22 cellular contexts compared by ENCODE assay signal in genomic region chr11:122116591-122116990, GRCh38. TPM values are rescaled to one million over a fixed set of nuclear protein-coding genes. Genes with fewer than 3 reads are reported as not detected.
DNase-seq lines count a peak whose midpoint lies in the region; ATAC-seq and TF ChIP-seq lines count a peak whose summit lies in the region.
"Had no signal": no experiment of that assay in that cellular context is flagged by ENCODE, and none has a peak within 500 bp of the region (broad histone marks: within the 10 kb centered on the region; RNA-seq: fewer than 3 reads in every experiment).

No MANE protein-coding gene starts in this region.

- no peak overlapping the region for H3K4ac ChIP-seq in IMR-90 (ENCODE audit: low read depth, low read length)

- TF ChIP-seq CTCF in IMR-90 (conservative IDR thresholded peaks at IDR 0.05; ENCODE audit: low read depth, low read length): no peak
- TF ChIP-seq CTCF in brain microvascular endothelial cell (IDR thresholded peaks at IDR 0.05; ENCODE audit: low read depth, low read length, missing control alignments): no peak
- TF ChIP-seq CTCF in osteoblast (IDR thresholded peaks at IDR 0.05; ENCODE audit: extremely low read depth, low read depth, low read length): no peak

- H3K9me3 ChIP-seq in IMR-90 (ENCODE audit: control insufficient read depth, insufficient read depth, low read length): no peaks in the 10 kb centered on the region
- H3K9me3 ChIP-seq in osteoblast (ENCODE audit: low read depth, low read length): no peaks in the 10 kb centered on the region
- H3K9me3 ChIP-seq: BLaER1 treated with 17β-estradiol and CSF1 and Interleukin-3, amounts not matched to agents 10 nM and 100 nM had no signal

- CTCF ChIA-PET in IMR-90 (lab: Yijun Ruan, JAX): no interaction called here

- no peak overlapping the region for H3K56ac ChIP-seq in IMR-90 (ENCODE audit: extremely low read depth, insufficient read depth, low read length)

- BruUV-seq in IMR-90 (replicated peaks; lab: Mats Ljungman, UMichigan): no TSS peak

- no peak overlapping the region for H2AFZ ChIP-seq in ACC112 (ENCODE audit: low read length, unreplicated experiment)
- no peak overlapping the region for H2AFZ ChIP-seq in IMR-90 (replicated peaks; ENCODE audit: low read length, poor library complexity)
- no peak overlapping the region for H2AFZ ChIP-seq in osteoblast (ENCODE audit: low read length)

- H2BK15ac ChIP-seq in IMR-90 (ENCODE audit: low read depth, low read length): no peak overlapping the region

- H2BK5ac ChIP-seq in IMR-90 (ENCODE audit: low read depth, low read length, poor library complexity, severe bottlenecking): peak overlapping the region; percentile 85

- dilution Hi-C loops in IMR-90 (cut with HindIII; ENCODE audit: low sequenced_read_pairs, unreplicated experiment): no loop called here

- no peak overlapping the region; the same call in 1 of the 2 replicates for H4K5ac ChIP-seq in IMR-90 (ENCODE audit: low read depth, low read length)

- peak overlapping the region; percentile 18; the same call in 1 of the 2 replicates for H3K4me3 ChIP-seq in ACC112 (ENCODE audit: low read depth, low read length)
- H3K4me3 ChIP-seq in IMR-90 (ENCODE audit: insufficient read depth, low read depth, low read length): no peak overlapping the region
- no peak overlapping the region for H3K4me3 ChIP-seq in brain microvascular endothelial cell (ENCODE audit: low read depth, low read length)
- H3K4me3 ChIP-seq in osteoblast (ENCODE audit: insufficient read depth, low read length): no peak overlapping the region
- H3K4me3 ChIP-seq: BLaER1 treated with 17β-estradiol and CSF1 and Interleukin-3, amounts not matched to agents 10 nM and 100 nM had no signal

- H3K9me1 ChIP-seq in IMR-90 (ENCODE audit: insufficient read depth, low read length): peaks cover 3% of the 10 kb centered on the region

- H2AK5ac ChIP-seq in IMR-90 (ENCODE audit: low read depth, low read length): no peak overlapping the region

- no peak overlapping the region for H3K18ac ChIP-seq in IMR-90 (ENCODE audit: low read depth, low read length)

- H2BK120ac ChIP-seq in IMR-90 (ENCODE audit: low read depth, low read length): no peak overlapping the region

- H3K27me3 ChIP-seq in ACC112 (ENCODE audit: insufficient read depth, low read length) (no peaks in the 10 kb centered on the region), IMR-90 (ENCODE audit: control insufficient read depth, insufficient read depth, low read length) (no peaks in the 10 kb centered on the region), brain microvascular endothelial cell (replicated peaks) (no peaks in the 10 kb centered on the region), osteoblast (ENCODE audit: insufficient read depth, low read length) (no peaks in the 10 kb centered on the region)
- H3K27me3 ChIP-seq: BLaER1 treated with 17β-estradiol and CSF1 and Interleukin-3, amounts not matched to agents 10 nM and 100 nM had no signal

- H3K79me2 ChIP-seq in ACC112 (ENCODE audit: control insufficient read depth, insufficient read depth, low read length, unreplicated experiment) (peaks cover 90% of the 10 kb centered on the region), osteoblast (ENCODE audit: insufficient read depth, low read length) (peaks cover 88% of the 10 kb centered on the region)

- H3K79me1 ChIP-seq in IMR-90 (ENCODE audit: low read depth in 1 of 2, low read length in 2 of 2): peaks cover 10 to 58% of the 10 kb centered on the region in 2 experiments

- no peak overlapping the region for H2BK20ac ChIP-seq in IMR-90 (ENCODE audit: low read depth, low read length)

- no peak for TF ChIP-seq POLR2A in IMR-90 (IDR thresholded peaks at IDR 0.05; ENCODE audit: low read depth, low read length)

- POLR2A ChIA-PET in IMR-90 (lab: Charles Lee; ENCODE audit: unreplicated experiment): interaction anchor here (0.6 kb wide), 1 partner anchor 16 kb away, joined by 4 read pairs; no protein-coding TSS in a partner anchor

- intact Hi-C loops in IMR-90 (cut with micrococcal nuclease): loop anchor here (5.0 kb wide), 1 partner anchor 251 kb away; no protein-coding TSS in a partner anchor

- H4K91ac ChIP-seq in IMR-90 (ENCODE audit: insufficient read depth, low read depth, low read length): no peak overlapping the region

- TF ChIP-seq RAD21 in IMR-90 (IDR thresholded peaks at IDR 0.05; ENCODE audit: low read length): no peak

- DNase-seq in IMR-90: no peak
- DNase-seq in brain microvascular endothelial cell: no peak
- no peak for DNase-seq in osteoblast (ENCODE audit: insufficient read length, low spot score, missing footprints)
- no peak for DNase-seq in NCI-H146 (lab: John Stamatoyannopoulos, UW)
- DNase-seq in kidney glomerular epithelial cell (lab: John Stamatoyannopoulos, UW): no peak
- DNase-seq in NCI-H128 (lab: John Stamatoyannopoulos, UW; ENCODE audit: unreplicated experiment): no peak
- no peak for DNase-seq in CD1c-positive myeloid dendritic cell (ENCODE audit: extremely low spot score)
- DNase-seq: 8988T; CD8-positive, alpha-beta memory T cell; DMS53; NCI-H1048; NCI-H1436 treated with DMSO at 0.1 percent for 48 hours; NCI-H2029 treated with DMSO at 0.1 percent for 48 hours; NCI-H2171 treated with DMSO at 0.1 percent for 48 hours; NCI-H446 treated with DMSO at 0.1 percent for 48 hours; NCI-H748 treated with DMSO at 0.1 percent for 48 hours; NK-92 treated with Interleukin-12 subunit alpha and Interleukin-12 subunit beta, amount 100 ng/mL, for 24 hours; SHP77 treated with DMSO at 0.1 percent for 48 hours had no signal

- no peak overlapping the region for H2AK9ac ChIP-seq in IMR-90 (replicated peaks; ENCODE audit: low read depth, low read length, poor library complexity)

- H3K14ac ChIP-seq in IMR-90 (replicated peaks; ENCODE audit: low read depth, low read length): no peak overlapping the region

- ATAC-seq in IMR-90 (ENCODE audit: low read depth): no peak; the same call in 1 of the 2 replicates

- peaks cover 54% of the 10 kb centered on the region for H4K20me1 ChIP-seq in IMR-90 (ENCODE audit: insufficient read depth, low read length)
- H4K20me1 ChIP-seq in osteoblast (ENCODE audit: insufficient read depth, low read length): peaks cover 50% of the 10 kb centered on the region
- H4K20me1 ChIP-seq: BLaER1 treated with 17β-estradiol and CSF1 and Interleukin-3, amounts not matched to agents 10 nM and 100 nM had no signal

- H3K9ac ChIP-seq in IMR-90 (ENCODE audit: low read depth, low read length): no peak overlapping the region
- H3K9ac ChIP-seq: BLaER1 treated with 17β-estradiol and CSF1 and Interleukin-3, amounts not matched to agents 10 nM and 100 nM had no signal

- H3K4me2 ChIP-seq in IMR-90 (ENCODE audit: low read depth, low read length): no peak overlapping the region
- no peak overlapping the region for H3K4me2 ChIP-seq in osteoblast (ENCODE audit: insufficient read depth, low read length)
- H3K4me2 ChIP-seq: BLaER1 treated with 17β-estradiol and CSF1 and Interleukin-3, amounts not matched to agents 10 nM and 100 nM had no signal

- peaks cover 77% of the 10 kb centered on the region for H3K36me3 ChIP-seq in ACC112 (ENCODE audit: insufficient read depth, low read length)
- H3K36me3 ChIP-seq in IMR-90 (ENCODE audit: control insufficient read depth, insufficient read depth, low read length): peaks cover 36% of the 10 kb centered on the region
- peaks cover 71% of the 10 kb centered on the region for H3K36me3 ChIP-seq in brain microvascular endothelial cell (replicated peaks)
- H3K36me3 ChIP-seq in osteoblast (ENCODE audit: insufficient read depth, low read length): peaks cover 84% of the 10 kb centered on the region
- H3K36me3 ChIP-seq: BLaER1 treated with 17β-estradiol and CSF1 and Interleukin-3, amounts not matched to agents 10 nM and 100 nM had no signal

- H3K27ac ChIP-seq in ACC112 (ENCODE audit: low read depth, low read length) (peak overlapping the region; percentile 89), IMR-90 (ENCODE audit: insufficient read depth, low read length) (peak overlapping the region; percentile 16; the same call in 1 of the 2 replicates), brain microvascular endothelial cell (peak overlapping the region; percentile 25), osteoblast (ENCODE audit: low read depth, low read length) (peak overlapping the region; percentile 35)
- H3K27ac ChIP-seq: BLaER1 treated with 17β-estradiol and CSF1 and Interleukin-3, amounts not matched to agents 10 nM and 100 nM had no signal

- H3K23ac ChIP-seq in IMR-90 (ENCODE audit: low read depth, low read length): no peak overlapping the region

- in situ Hi-C loops in IMR-90 (cut with MboI; ENCODE audit: low sequenced_read_pairs): loop anchor here (25.0 kb wide), 1 partner anchor 654 kb away; the partner anchor contains the start of genes SORL1 and SORL1-AS1
- in situ Hi-C loops in brain microvascular endothelial cell (cut with HindIII; ENCODE audit: low pct_ligation_motif_present, low sequenced_read_pairs): no loop called here

- H3K4me1 ChIP-seq in ACC112 (ENCODE audit: control insufficient read depth, insufficient read depth, low read length, unreplicated experiment): peaks cover 84% of the 10 kb centered on the region
- H3K4me1 ChIP-seq in IMR-90 (ENCODE audit: control insufficient read depth, insufficient read depth, low read length): peaks cover 7% of the 10 kb centered on the region; the same call in 1 of the 2 replicates
- peaks cover 56% of the 10 kb centered on the region for H3K4me1 ChIP-seq in osteoblast (ENCODE audit: insufficient read depth, low read length)

- H4K8ac ChIP-seq in IMR-90 (ENCODE audit: low read depth in 2 of 2, low read length in 2 of 2): no peak overlapping the region

TF ChIP-seq in IMR-90, 13 proteins besides CTCF, POLR2A, EP300 and RAD21:
- no peak for TF ChIP-seq MAZ (IDR thresholded peaks at IDR 0.05; ENCODE audit: borderline replicate concordance, low read depth, low read length)
- no peak for TF ChIP-seq USF2 (IDR thresholded peaks at IDR 0.05; ENCODE audit: low read depth, low read length)
- TF ChIP-seq CHD1 (IDR thresholded peaks at IDR 0.05; ENCODE audit: low read depth, low read length): no peak
- TF ChIP-seq RFX5 (IDR thresholded peaks at IDR 0.05; ENCODE audit: low read depth, low read length): no peak
- TF ChIP-seq CEBPB (IDR thresholded peaks at IDR 0.05; ENCODE audit: low read depth, low read length): no peak
- no peak for TF ChIP-seq RCOR1 (IDR thresholded peaks at IDR 0.05; ENCODE audit: insufficient replicate concordance, low read length)
- TF ChIP-seq NFE2L2 (IDR thresholded peaks at IDR 0.05; ENCODE audit: low read depth, low read length): no peak

RNA-seq across cellular contexts. Expression of gene BLID, which starts 0.6 kb away (rescaled TPM):
- total RNA-seq in IMR-90 (2012; rRNA removed) (25.8 and 30.8 TPM in 2 replicates), osteoblast (18.1 and 20.0 TPM in 2 replicates)
- polyA plus RNA-seq in IMR-90 (2012; rRNA removed): 0.13 and 0.24 TPM in 2 replicates
- not detected in 2 replicates for polyA plus RNA-seq in IMR-90 (2012; cell fraction: cytosol; rRNA removed)
- polyA plus RNA-seq in IMR-90 (2012; cell fraction: nucleus; rRNA removed; ENCODE audit: low replicate concordance): 0.24 and 2.9 TPM in 2 replicates
- total RNA-seq: CD8-positive, alpha-beta memory T cell; H1; HT-29 had no signal
- polyA plus RNA-seq: CD8-positive, alpha-beta memory T cell; H1 had no signal

Comparison
In these comparisons a context has a peak if more than half of its experiments do, and no peak if none do; other contexts are left out.
1. H3K27ac ChIP-seq: peak in every context shown above with its lines; median percentile 89 in ACC112; 35 in osteoblast; 25 in brain microvascular endothelial cell; 16 in IMR-90.